Comparison of ENCODE assay signal across 11 cellular contexts in the genomic region with DNA sequence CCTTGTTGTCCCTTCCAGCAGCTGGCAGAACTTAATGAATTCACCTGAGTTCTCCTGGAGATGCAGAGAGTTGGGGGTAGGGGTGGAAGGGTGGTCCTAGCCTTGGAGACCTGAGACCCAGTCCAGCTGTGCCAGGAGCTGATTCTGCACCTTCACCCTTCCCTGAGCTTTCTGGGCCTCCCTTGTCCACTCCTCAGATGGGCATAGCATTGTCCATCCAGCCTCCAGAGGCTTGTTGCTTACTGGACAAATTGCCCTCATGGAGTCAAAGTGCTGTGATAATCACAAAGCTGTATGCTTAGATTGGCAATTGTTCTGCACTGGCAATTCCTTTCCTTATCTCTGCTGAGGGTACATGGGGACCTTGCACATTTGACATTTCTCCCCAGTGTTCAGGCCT. TPM values are rescaled to one million over a fixed set of nuclear protein-coding genes. Genes with fewer than 3 reads are reported as not detected.
"Had no signal": no experiment of that assay in that cellular context is flagged by ENCODE, and none has a peak within 500 bp of the region (broad histone marks: within the 10 kb centered on the region; RNA-seq: fewer than 3 reads in every experiment).

No MANE protein-coding gene starts in this region.

- H3K4me3 Mint-ChIP-seq: IgD-negative memory B cell had no signal

- H3K4me2 ChIP-seq: KMS-11 had no signal

- H3K27ac ChIP-seq: HL-60, KMS-11 had no signal

- H3K27me3 Mint-ChIP-seq: IgD-negative memory B cell had no signal

- DNase-seq: IMR-90, KBM-7, KG1 had no signal

- H3K27ac Mint-ChIP-seq: IgD-negative memory B cell had no signal

- H3K9ac ChIP-seq: KMS-11 had no signal

- H3K36me3 Mint-ChIP-seq: IgD-negative memory B cell had no signal

- FAIRE-seq: HepG2, HTR-8/SVneo, K562 had no signal

- H3K4me1 Mint-ChIP-seq: IgD-negative memory B cell had no signal

- H3K4me3 ChIP-seq: K562 had no signal

RNA-seq across cellular contexts. Expression of a gene that starts 16.5 kb away (rescaled TPM):
- total RNA-seq: HT-29, HT1080, IMR-90, K562 had no signal
- polyA plus RNA-seq: HepG2, IgD-negative memory B cell, IMR-90, K562 had no signal

RNA-seq across cellular contexts. Expression of a gene that starts 53.9 kb away (rescaled TPM):
- total RNA-seq: HT-29, HT1080, IMR-90, K562 had no signal
- polyA plus RNA-seq: HepG2, IgD-negative memory B cell, IMR-90, K562 had no signal
